ENCODE assay signal across 21 cellular contexts in genomic region chr4:156344397-156344796, GRCh38.
DNase-seq lines count a peak whose midpoint lies in the region; ATAC-seq, FAIRE-seq and TF ChIP-seq lines count a peak whose summit lies in the region.
"Had no signal": no experiment of that assay in that cellular context is flagged by ENCODE, and none has a peak within 500 bp of the region (broad histone marks: within the 10 kb centered on the region; RNA-seq: fewer than 3 reads in every experiment).

No MANE protein-coding gene starts in this region.

- DNase-seq in HCT116 (ENCODE audit: low read depth, low spot score) (no peak), WTC11 (ENCODE audit: low spot score) (no peak), keratinocyte (ENCODE audit: low read depth, low spot score) (no peak), osteoblast (ENCODE audit: insufficient read length, low spot score, missing footprints) (no peak), NCI-H446 (lab: John Stamatoyannopoulos, UW) (no peak), endothelial cell (ENCODE audit: low spot score) (no peak), AML-193 (lab: John Stamatoyannopoulos, UW) (no peak)
- DNase-seq: CD8-positive, alpha-beta T cell; COR-L47; DMS153; DMS79 treated with DMSO at 0.1 percent for 48 hours; EL; IMR-90; KBM-7 had no signal

- no peaks in the 10 kb centered on the region for H4K20me1 ChIP-seq in HCT116 (ENCODE audit: insufficient read depth)
- H4K20me1 ChIP-seq in keratinocyte (ENCODE audit: control insufficient read depth, extremely low read depth, insufficient read depth, low read length) = no peaks in the 10 kb centered on the region
- H4K20me1 ChIP-seq in osteoblast (ENCODE audit: insufficient read depth, low read length) = no peaks in the 10 kb centered on the region

- TF ChIP-seq RAD21 in HCT116 (IDR thresholded peaks at IDR 0.05; ENCODE audit: low read depth) = no peak

- H3K36me3 ChIP-seq in HCT116 (ENCODE audit: control insufficient read depth in 1 of 2, insufficient read depth in 2 of 2, low read length in 2 of 2) = no peaks in the 10 kb centered on the region
- no peaks in the 10 kb centered on the region for H3K36me3 ChIP-seq in keratinocyte (ENCODE audit: control insufficient read depth in 2 of 2, extremely low read depth in 1 of 2, insufficient read depth in 2 of 2, low read length in 2 of 2)
- H3K36me3 ChIP-seq in osteoblast (ENCODE audit: insufficient read depth, low read length) = no peaks in the 10 kb centered on the region

- H2AFZ ChIP-seq in HCT116 (ENCODE audit: low read depth, low read length, poor library complexity, severe bottlenecking) (peak overlapping the region; percentile 9), keratinocyte (ENCODE audit: control insufficient read depth, low read length) (no peak overlapping the region), osteoblast (ENCODE audit: low read length) (peak overlapping the region; percentile 41)

- H3K36me3 Mint-ChIP-seq in WTC11 = no peaks in the 10 kb centered on the region
- H3K36me3 Mint-ChIP-seq in endothelial cell (ENCODE audit: low read depth, unreplicated experiment) = no peaks in the 10 kb centered on the region
- H3K36me3 Mint-ChIP-seq: CD14-positive monocyte; CD8-positive, alpha-beta T cell had no signal

- H3K27me3 ChIP-seq in HCT116 (ENCODE audit: insufficient read depth, low read length) (no peaks in the 10 kb centered on the region), keratinocyte (ENCODE audit: control insufficient read depth, extremely low read depth, insufficient read depth, low read length) (no peaks in the 10 kb centered on the region), osteoblast (ENCODE audit: insufficient read depth, low read length) (no peaks in the 10 kb centered on the region)

- H3K4me1 ChIP-seq in HCT116 (ENCODE audit: control insufficient read depth in 1 of 2, insufficient read depth in 2 of 2, low read length in 2 of 2) = peaks cover 22 to 28% of the 10 kb centered on the region in 2 experiments
- H3K4me1 ChIP-seq in keratinocyte (ENCODE audit: control insufficient read depth, extremely low read depth, insufficient read depth, low read length) = peaks cover 14% of the 10 kb centered on the region
- peaks cover 9% of the 10 kb centered on the region for H3K4me1 ChIP-seq in osteoblast (ENCODE audit: insufficient read depth, low read length)

- no peak for TF ChIP-seq POLR2A in HCT116 (IDR thresholded peaks at IDR 0.05; ENCODE audit: borderline replicate concordance, extremely low read depth, insufficient read depth, insufficient read length)

- dilution Hi-C loops in keratinocyte (cut with MboI; ENCODE audit: extremely low pct_ligation_motif_present, low sequenced_read_pairs) = no loop called here

- no peaks in the 10 kb centered on the region for H3K27me3 Mint-ChIP-seq in WTC11 (ENCODE audit: low read depth)
- H3K27me3 Mint-ChIP-seq in endothelial cell (ENCODE audit: unreplicated experiment) = no peaks in the 10 kb centered on the region

- POLR2A ChIA-PET in HCT116 (lab: Charles Lee) = no interaction called here
- POLR2A ChIA-PET in WTC11 (lab: Charles Lee) = no interaction called here

- CTCF ChIA-PET in HCT116 (lab: Charles Lee) (no interaction called here), WTC11 (lab: Charles Lee) (no interaction called here)

- H3K4me2 ChIP-seq in HCT116 (ENCODE audit: low read length) (no peak overlapping the region), keratinocyte (ENCODE audit: control insufficient read depth, extremely low read depth, insufficient read depth, low read depth, low read length) (no peak overlapping the region), osteoblast (ENCODE audit: insufficient read depth, low read length) (no peak overlapping the region)

- no peaks in the 10 kb centered on the region; the same call in 1 of the 2 replicates for H3K9me2 ChIP-seq in HCT116 (ENCODE audit: insufficient read depth)

- H3K4me3 ChIP-seq in HCT116 (replicated peaks in 1 of 2; ENCODE audit: low read depth in 1 of 2, low read length in 2 of 2) (no peak overlapping the region), keratinocyte (ENCODE audit: control insufficient read depth in 2 of 3, extremely low read depth in 1 of 3, insufficient read depth in 2 of 3, low read depth in 1 of 3, low read length in 3 of 3) (no peak overlapping the region), osteoblast (ENCODE audit: insufficient read depth, low read length) (no peak overlapping the region)

- no peak for TF ChIP-seq CTCF in HCT116 (IDR thresholded peaks at IDR 0.05 in 2 of 3, conservative IDR thresholded peaks at IDR 0.05 in 1 of 3; ENCODE audit: borderline replicate concordance in 1 of 3, insufficient read depth in 1 of 3, low read depth in 2 of 3, low read length in 2 of 3)
- no peak for TF ChIP-seq CTCF in WTC11 (IDR thresholded peaks at IDR 0.05)
- no peak for TF ChIP-seq CTCF in keratinocyte (optimal IDR thresholded peaks at IDR 0.05 in 1 of 3, IDR thresholded peaks at IDR 0.05 in 1 of 3, conservative IDR thresholded peaks at IDR 0.05 in 1 of 3; ENCODE audit: extremely low read depth in 1 of 3, insufficient read depth in 2 of 3, low read length in 3 of 3)
- TF ChIP-seq CTCF in osteoblast (IDR thresholded peaks at IDR 0.05; ENCODE audit: extremely low read depth, low read depth, low read length) = no peak
- TF ChIP-seq CTCF in endothelial cell (IDR thresholded peaks at IDR 0.05; ENCODE audit: unreplicated experiment) = no peak

- H3K27ac ChIP-seq in HCT116 (ENCODE audit: low read depth, low read length) = no peak overlapping the region
- no peak overlapping the region for H3K27ac ChIP-seq in keratinocyte (ENCODE audit: control insufficient read depth, insufficient read depth, low read length)
- no peak overlapping the region for H3K27ac ChIP-seq in osteoblast (ENCODE audit: low read depth, low read length)

- RAD21 ChIA-PET in HCT116 (lab: Charles Lee; ENCODE audit: low non-redundant PET in 1 of 2, low total read pairs in 2 of 2, uncharacterized antibody in 2 of 2, unreplicated experiment in 2 of 2) = no interaction called here

- H3K4me3 Mint-ChIP-seq in WTC11 (no peak overlapping the region), endothelial cell (ENCODE audit: unreplicated experiment) (no peak overlapping the region)
- H3K4me3 Mint-ChIP-seq: CD14-positive monocyte; CD8-positive, alpha-beta T cell had no signal

- 0 out of 2 replicates have a peak overlapping the region, but pooled peaks have one; percentile 34 for H3K27ac Mint-ChIP-seq in WTC11
- no peak overlapping the region for H3K27ac Mint-ChIP-seq in endothelial cell (ENCODE audit: unreplicated experiment)
- H3K27ac Mint-ChIP-seq: CD14-positive monocyte; CD8-positive, alpha-beta T cell had no signal

- no TSS peak for BruUV-seq in HCT116 (replicated peaks; lab: Mats Ljungman, UMichigan)

- H3K4me1 Mint-ChIP-seq in WTC11 (peaks cover 37% of the 10 kb centered on the region), endothelial cell (ENCODE audit: unreplicated experiment) (no peaks in the 10 kb centered on the region)
- H3K4me1 Mint-ChIP-seq: CD14-positive monocyte had no signal

- peak; percentile 23 for FAIRE-seq in keratinocyte (lab: Jason Lieb, UNC)
- FAIRE-seq: A204.1, D721Med, G401.6, GM12892, H54 had no signal

- H3K9me1 ChIP-seq in keratinocyte (ENCODE audit: control insufficient read depth, extremely low read depth, insufficient read depth, low read length) = no peaks in the 10 kb centered on the region

- H3K9ac ChIP-seq in HCT116 (ENCODE audit: low read length) = no peak overlapping the region
- H3K9ac ChIP-seq in keratinocyte (ENCODE audit: control insufficient read depth, extremely low read depth, insufficient read depth, low read length) = no peak overlapping the region

- no peaks in the 10 kb centered on the region for H3K79me2 ChIP-seq in HCT116 (ENCODE audit: insufficient read depth, low read length)
- no peaks in the 10 kb centered on the region for H3K79me2 ChIP-seq in keratinocyte (ENCODE audit: control insufficient read depth, insufficient read depth, low read length)
- H3K79me2 ChIP-seq in osteoblast (ENCODE audit: insufficient read depth, low read length) = no peaks in the 10 kb centered on the region

- H3K9me3 Mint-ChIP-seq in WTC11 = no peaks in the 10 kb centered on the region
- no peaks in the 10 kb centered on the region for H3K9me3 Mint-ChIP-seq in endothelial cell (ENCODE audit: unreplicated experiment)
- H3K9me3 Mint-ChIP-seq: CD8-positive, alpha-beta T cell had no signal

- H3K9me3 ChIP-seq in HCT116 (ENCODE audit: control insufficient read depth in 1 of 2, insufficient read depth in 1 of 2, low read depth in 1 of 2, low read length in 2 of 2) = no peaks in the 10 kb centered on the region
- no peaks in the 10 kb centered on the region for H3K9me3 ChIP-seq in keratinocyte (ENCODE audit: control insufficient read depth, low read depth, low read length)
- H3K9me3 ChIP-seq in osteoblast (ENCODE audit: low read depth, low read length) = no peaks in the 10 kb centered on the region

- intact Hi-C loops in HCT116 (cut with micrococcal nuclease) = no loop called here

- ATAC-seq in HCT116 = no peak
- no peak for ATAC-seq in WTC11
- ATAC-seq in HG03135 (IDR thresholded peaks at IDR 0.05; ENCODE audit: unreplicated experiment) = no peak
- ATAC-seq: CD8-positive, alpha-beta T cell had no signal

TF ChIP-seq in HCT116, 20 proteins besides CTCF, POLR2A, EP300 and RAD21 (continues in another document):
- no peak for TF ChIP-seq ZFX (IDR thresholded peaks at IDR 0.05)
- TF ChIP-seq EGR1 (IDR thresholded peaks at IDR 0.05; ENCODE audit: low read depth) = no peak

TF ChIP-seq in WTC11, 78 proteins besides CTCF, POLR2A, EP300 and RAD21 (continues in another document):
- TF ChIP-seq CREM (CRISPR knock-in tag; IDR thresholded peaks at IDR 0.05) = no peak
